Comparison of ENCODE assay signal across 11 cellular contexts in the genomic region with DNA sequence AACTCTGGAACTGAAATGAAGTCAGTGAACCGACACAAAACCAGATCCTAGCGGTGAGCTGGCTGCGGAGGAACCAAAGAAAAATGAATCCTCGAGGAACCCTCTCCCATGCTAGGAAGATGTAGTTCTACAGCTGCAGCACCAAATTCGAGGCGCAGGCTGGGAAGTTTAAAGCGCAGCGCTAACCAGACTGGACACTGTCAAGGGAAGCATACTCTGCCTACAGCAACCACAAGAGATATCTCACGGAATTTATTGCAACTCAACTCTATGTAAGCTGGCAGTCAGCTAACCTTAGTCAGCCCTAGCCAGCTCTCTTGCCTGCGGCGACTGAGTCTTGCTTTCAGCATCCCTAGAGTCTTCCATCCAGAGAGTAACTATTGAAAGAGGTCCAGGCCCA. TPM values are rescaled to one million over a fixed set of nuclear protein-coding genes. Genes with fewer than 3 reads are reported as not detected.
A peak's percentile ranks its signal among the peaks of the same experiment; 100 is the strongest.
DNase-seq lines count a peak whose midpoint lies in the region; ATAC-seq and TF ChIP-seq lines count a peak whose summit lies in the region.
"Had no signal": no experiment of that assay in that cellular context is flagged by ENCODE, and none has a peak within 500 bp of the region (broad histone marks: within the 10 kb centered on the region; RNA-seq: fewer than 3 reads in every experiment).

No MANE protein-coding gene starts in this region.

- no peak for ATAC-seq in activated CD8-positive, alpha-beta memory T cell treated with anti-CD3 and anti-CD28 coated beads, Interleukin-2, amount 10 ng/mL, durations not matched to agents 7 days and 5 days
- ATAC-seq in memory B cell (ENCODE audit: low read depth) (no peak), GM19455 (IDR thresholded peaks at IDR 0.05; ENCODE audit: unreplicated experiment) (no peak)

- peaks cover 6% of the 10 kb centered on the region for H3K36me3 Mint-ChIP-seq in activated CD8-positive, alpha-beta memory T cell treated with anti-CD3 and anti-CD28 coated beads, Interleukin-2, amount 10 ng/mL, durations not matched to agents 7 days and 5 days
- H3K36me3 Mint-ChIP-seq in memory B cell: no peaks in the 10 kb centered on the region

- peaks cover 50% of the 10 kb centered on the region for H3K27me3 Mint-ChIP-seq in activated CD8-positive, alpha-beta memory T cell treated with anti-CD3 and anti-CD28 coated beads, Interleukin-2, amount 10 ng/mL, durations not matched to agents 7 days and 5 days
- peaks cover 20% of the 10 kb centered on the region for H3K27me3 Mint-ChIP-seq in memory B cell

- H3K9me3 ChIP-seq in thyroid gland: no peaks in the 10 kb centered on the region

- H3K27ac ChIP-seq in coronary artery: peak overlapping the region; percentile 72 to 94
- H3K27ac ChIP-seq in thyroid gland: no peak overlapping the region
- H3K27ac ChIP-seq: HL-60 had no signal

- no peak for TF ChIP-seq POLR2A in thyroid gland (IDR thresholded peaks at IDR 0.05)

- intact Hi-C loops in thyroid gland (cut with DNase I): no loop called here

- H3K4me1 Mint-ChIP-seq in activated CD8-positive, alpha-beta memory T cell treated with anti-CD3 and anti-CD28 coated beads, Interleukin-2, amount 10 ng/mL, durations not matched to agents 7 days and 5 days: peaks cover 16% of the 10 kb centered on the region
- H3K4me1 Mint-ChIP-seq in memory B cell: peaks cover 20% of the 10 kb centered on the region

- no peaks in the 10 kb centered on the region for H3K36me3 ChIP-seq in thyroid gland

- TF ChIP-seq CTCF in coronary artery (IDR thresholded peaks at IDR 0.05) (no peak), thyroid gland (IDR thresholded peaks at IDR 0.05) (no peak)

- H3K27me3 ChIP-seq in thyroid gland: peaks cover 4% of the 10 kb centered on the region

- peaks cover 8 to 17% of the 10 kb centered on the region in 2 donors for H3K4me1 ChIP-seq in thyroid gland

- peak overlapping the region; percentile 72 for H3K4me3 Mint-ChIP-seq in activated CD8-positive, alpha-beta memory T cell treated with anti-CD3 and anti-CD28 coated beads, Interleukin-2, amount 10 ng/mL, durations not matched to agents 7 days and 5 days
- H3K4me3 Mint-ChIP-seq in memory B cell: peak overlapping the region; percentile 96

- H3K4me3 ChIP-seq in coronary artery (peak overlapping the region; percentile 74), thyroid gland (replicated peaks in 1 of 3) (peak overlapping the region in 2 of 3 donors; percentile 56 to 87)

- no peaks in the 10 kb centered on the region for H3K9me3 Mint-ChIP-seq in activated CD8-positive, alpha-beta memory T cell treated with anti-CD3 and anti-CD28 coated beads, Interleukin-2, amount 10 ng/mL, durations not matched to agents 7 days and 5 days (ENCODE audit: low read depth)
- peaks cover 1% of the 10 kb centered on the region for H3K9me3 Mint-ChIP-seq in memory B cell

- CTCF ChIA-PET in activated CD8-positive, alpha-beta memory T cell treated with anti-CD3 and anti-CD28 coated beads, Interleukin-2, amount 10 ng/mL, durations not matched to agents 7 days and 5 days (lab: Charles Lee): interaction anchor here (1.4 to 1.5 kb wide), 2 partner anchors 8 to 10 kb away, joined by 4 to 5 read pairs; no protein-coding TSS in a partner anchor

- no peak for DNase-seq in activated CD8-positive, alpha-beta memory T cell treated with anti-CD3 and anti-CD28 coated beads, Interleukin-2, amount 10 ng/mL, durations not matched to agents 7 days and 5 days
- DNase-seq in activated CD8-positive, alpha-beta memory T cell treated with anti-CD3 and anti-CD28 coated beads for 24 hours: no peak
- DNase-seq in coronary artery (ENCODE audit: low spot score): no peak
- DNase-seq in memory B cell (ENCODE audit: low spot score in 2 of 2): no peak
- DNase-seq in thyroid gland: no peak
- no peak for DNase-seq in glomerular visceral epithelial cell (ENCODE audit: extremely low spot score)
- DNase-seq in NCI-H1930 (lab: John Stamatoyannopoulos, UW): no peak
- DNase-seq: activated gamma-delta T cell, AML-193 had no signal

- no peak overlapping the region for H3K27ac Mint-ChIP-seq in activated CD8-positive, alpha-beta memory T cell treated with anti-CD3 and anti-CD28 coated beads, Interleukin-2, amount 10 ng/mL, durations not matched to agents 7 days and 5 days
- no peak overlapping the region for H3K27ac Mint-ChIP-seq in memory B cell

- 21 to 38% methylated on average over 11 of the region's 11 CpGs for WGBS in thyroid gland, 2 donors

RNA-seq across cellular contexts. Expression of gene HTR1B, which starts 3.7 kb away (rescaled TPM):
- total RNA-seq in activated CD8-positive, alpha-beta memory T cell treated with anti-CD3 and anti-CD28 coated beads, Interleukin-2, amount 10 ng/mL, durations not matched to agents 7 days and 5 days: not detected
- under 1 TPM in 1 of 4 donors, not detected in 3; 0.13 TPM for total RNA-seq in thyroid gland

Comparison
In these comparisons a context has a peak if more than half of its experiments do, and no peak if none do; other contexts are left out.
1. H3K27ac ChIP-seq: peak in coronary artery (2 of 2); none in thyroid gland (0 of 3).